8 cellular contexts compared by ENCODE assay signal in the genomic region with DNA sequence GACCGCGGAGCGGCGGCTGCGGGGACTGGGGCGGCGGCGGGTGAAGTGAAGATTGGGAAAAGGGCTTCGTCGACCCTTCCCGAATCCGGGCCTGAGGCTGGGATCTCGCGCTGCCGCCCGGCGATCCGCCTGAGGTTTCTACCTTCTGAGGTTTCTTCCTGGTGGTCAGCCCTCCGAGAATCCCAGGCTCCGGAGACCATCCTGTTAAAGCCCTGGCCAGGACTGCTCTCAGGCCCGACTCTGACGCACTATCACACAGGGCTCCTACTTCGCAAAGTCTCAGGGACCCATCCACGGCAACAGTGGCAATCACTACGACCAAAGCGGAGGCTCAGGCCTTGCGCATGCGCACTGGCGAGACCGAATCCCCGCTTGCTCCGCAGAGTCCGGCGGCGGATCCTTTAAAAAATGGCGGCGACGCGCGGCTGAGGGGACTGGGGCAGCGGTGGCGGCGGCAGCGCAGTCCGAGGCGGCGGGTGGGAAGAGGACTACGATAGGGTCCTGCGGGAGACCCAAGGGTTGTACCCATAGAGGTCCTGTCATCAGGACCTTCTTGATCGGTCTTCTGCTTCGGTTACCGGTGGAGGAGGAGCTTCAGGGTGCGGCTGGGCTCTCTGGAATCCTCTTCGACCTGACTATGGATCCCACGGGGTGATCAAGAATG.
A peak's percentile ranks its signal among the peaks of the same experiment; 100 is the strongest.
DNase-seq lines count a peak whose midpoint lies in the region; ATAC-seq, FAIRE-seq and TF ChIP-seq lines count a peak whose summit lies in the region.
"Not testable (repeated sequence)": the region's sequence is repeated elsewhere in the genome, so short reads cannot be mapped to it uniquely, and the experiment has no call there.

No MANE protein-coding gene starts in this region.

- peak overlapping the region; percentile 79 to 85 for H3K4me3 ChIP-seq in kidney (ENCODE audit: low read length in 2 of 2)

- peak overlapping the region in 1 of 2 donors; percentile 76 for H3K27ac ChIP-seq in kidney (ENCODE audit: low read depth in 2 of 2, low read length in 2 of 2)

- DNase-seq in 8988T, result peak; percentile 45
- DNase-seq in NCI-H446 (lab: John Stamatoyannopoulos, UW), result peak; percentile 79 to 93
- peak; percentile 88 for DNase-seq in activated CD4-positive, alpha-beta T cell treated with anti-CD3 and anti-CD28 coated beads for 36 hours
- peak; percentile 82 for DNase-seq in MCF 10A (ENCODE audit: unreplicated experiment)
- DNase-seq in kidney, result peak; percentile 91
- DNase-seq in stimulated activated CD4-positive, alpha-beta T cell treated with anti-CD3 and anti-CD28 coated beads, Interleukin-12 subunit alpha, Interleukin-12 subunit beta, amount 100 ng/mL, for 24 hours (ENCODE audit: low read depth in 2 of 2), result peak; percentile 68 to 80

- H3K9me3 Mint-ChIP-seq in activated CD4-positive, alpha-beta T cell treated with anti-CD3 and anti-CD28 coated beads for 36 hours (ENCODE audit: low read depth), result not testable (repeated sequence)
- peaks cover 16% of the 10 kb centered on the region for H3K9me3 Mint-ChIP-seq in MCF 10A (ENCODE audit: unreplicated experiment)

- not testable (repeated sequence) for FAIRE-seq in kidney (lab: Jason Lieb, UNC)

- intact Hi-C loops in activated CD4-positive, alpha-beta T cell treated with anti-CD3 and anti-CD28 coated beads for 36 hours (cut with DNase I, micrococcal nuclease), result loop anchor here in 1 of 2 experiments (1.0 kb wide), 1 partner anchor 158 kb away; a partner anchor contains a TSS
- intact Hi-C loops in MCF 10A (cut with micrococcal nuclease); kidney (cut with DNase I): not testable (repeated sequence)

- ATAC-seq in GM18520 (IDR thresholded peaks at IDR 0.05; ENCODE audit: unreplicated experiment) (peak; percentile 78), HG03342 (IDR thresholded peaks at IDR 0.05; ENCODE audit: unreplicated experiment) (peak; percentile 84)
- peak; percentile 85 for ATAC-seq in activated CD4-positive, alpha-beta T cell treated with anti-CD3 and anti-CD28 coated beads for 36 hours

- H3K9ac ChIP-seq in kidney (ENCODE audit: low read length in 2 of 2), result peak overlapping the region; percentile 65 to 80

- peaks cover 32% of the 10 kb centered on the region for H3K27me3 Mint-ChIP-seq in activated CD4-positive, alpha-beta T cell treated with anti-CD3 and anti-CD28 coated beads for 36 hours
- not testable (repeated sequence) for H3K27me3 Mint-ChIP-seq in MCF 10A (ENCODE audit: insufficient read depth, unreplicated experiment)

- BruUV-seq in MCF 10A (replicated peaks; lab: Mats Ljungman, UMichigan), result not testable (repeated sequence)

- peak overlapping the region; percentile 73 for H3K27ac Mint-ChIP-seq in activated CD4-positive, alpha-beta T cell treated with anti-CD3 and anti-CD28 coated beads for 36 hours
- peak overlapping the region; percentile 97 for H3K27ac Mint-ChIP-seq in MCF 10A (ENCODE audit: low read depth, unreplicated experiment)

- H3K9me3 ChIP-seq in kidney (ENCODE audit: control insufficient read depth in 1 of 2, low read length in 2 of 2), result not testable (repeated sequence)

- POLR2A ChIA-PET in activated CD4-positive, alpha-beta T cell treated with anti-CD3 and anti-CD28 coated beads for 36 hours (lab: Charles Lee), result not testable (repeated sequence)
- POLR2A ChIA-PET in MCF 10A (lab: Yijun Ruan, JAX), result interaction anchor here (0.6 kb wide), 1 partner anchor 105 kb away, joined by 4 read pairs; no protein-coding TSS in a partner anchor

- CTCF ChIA-PET in activated CD4-positive, alpha-beta T cell treated with anti-CD3 and anti-CD28 coated beads for 36 hours (lab: Charles Lee); MCF 10A (lab: Yijun Ruan, JAX): not testable (repeated sequence)

- TF ChIP-seq CTCF in MCF 10A (IDR thresholded peaks at IDR 0.05; ENCODE audit: unreplicated experiment); kidney (IDR thresholded peaks at IDR 0.05; ENCODE audit: borderline replicate concordance, extremely low read depth, insufficient read depth): not testable (repeated sequence)

- peaks cover 16% of the 10 kb centered on the region for H3K4me1 Mint-ChIP-seq in activated CD4-positive, alpha-beta T cell treated with anti-CD3 and anti-CD28 coated beads for 36 hours
- not testable (repeated sequence) for H3K4me1 Mint-ChIP-seq in MCF 10A (ENCODE audit: insufficient read depth, unreplicated experiment)

- not testable (repeated sequence) for H3K36me3 Mint-ChIP-seq in activated CD4-positive, alpha-beta T cell treated with anti-CD3 and anti-CD28 coated beads for 36 hours (ENCODE audit: low read depth)
- H3K36me3 Mint-ChIP-seq in MCF 10A (ENCODE audit: insufficient read depth, unreplicated experiment), result peaks cover 23% of the 10 kb centered on the region

- H3K4me3 Mint-ChIP-seq in activated CD4-positive, alpha-beta T cell treated with anti-CD3 and anti-CD28 coated beads for 36 hours, result peak overlapping the region; percentile 77
- peak overlapping the region; percentile 91 for H3K4me3 Mint-ChIP-seq in MCF 10A (ENCODE audit: unreplicated experiment)

- peaks cover 0 to 11% of the 10 kb centered on the region in 2 donors for H3K4me1 ChIP-seq in kidney (ENCODE audit: control insufficient read depth in 1 of 2, insufficient read depth in 1 of 2, low read depth in 1 of 2, low read length in 2 of 2)

- H3K36me3 ChIP-seq in kidney (ENCODE audit: control insufficient read depth in 1 of 2, insufficient read depth in 2 of 2, low read length in 2 of 2), result not testable (repeated sequence)
